ENCODE assay signal across 19 cellular contexts in genomic region chr12:130589391-130590317, GRCh38.
DNase-seq lines count a peak whose midpoint lies in the region; ATAC-seq, FAIRE-seq and TF ChIP-seq lines count a peak whose summit lies in the region.
"Had no signal": no experiment of that assay in that cellular context is flagged by ENCODE, and none has a peak within 500 bp of the region (broad histone marks: within the 10 kb centered on the region; RNA-seq: fewer than 3 reads in every experiment).

No MANE protein-coding gene starts in this region.

- H3K79me2 ChIP-seq in GM12878 (ENCODE audit: control insufficient read depth, insufficient read depth, low read length), result no peaks in the 10 kb centered on the region
- no peaks in the 10 kb centered on the region for H3K79me2 ChIP-seq in HepG2 (ENCODE audit: insufficient read depth, low read length)

- TF ChIP-seq POLR2A in GM12878 (IDR thresholded peaks at IDR 0.05; ENCODE audit: low read depth, low read length), result no peak
- TF ChIP-seq POLR2A in HepG2 (IDR thresholded peaks at IDR 0.05; ENCODE audit: insufficient read depth in 1 of 2, low read depth in 2 of 2, low read length in 2 of 2), result no peak

- H3K27ac Mint-ChIP-seq in type B pancreatic cell, result no peak overlapping the region
- H3K27ac Mint-ChIP-seq in activated CD4-positive, alpha-beta T cell treated with anti-CD3 and anti-CD28 coated beads, Interleukin-2, amount 10 ng/mL, durations not matched to agents 24 days and 14 days, result no peak overlapping the region
- H3K27ac Mint-ChIP-seq: CD4-positive, alpha-beta memory T cell; HFFc6 had no signal

- H3K4me1 ChIP-seq in GM12878 (ENCODE audit: control insufficient read depth, insufficient read depth, low read length) (no peaks in the 10 kb centered on the region), HepG2 (ENCODE audit: insufficient read depth, low read length) (no peaks in the 10 kb centered on the region)
- H3K4me1 ChIP-seq: Peyer's patch had no signal

- H3K27ac ChIP-seq in KOPT-K1 (ENCODE audit: low read depth, low read length, poor library complexity, severe bottlenecking) (peak overlapping the region; percentile 94), GM12878 (ENCODE audit: control insufficient read depth, insufficient read depth) (peak overlapping the region; percentile 55), HepG2 (ENCODE audit: extremely low read length, insufficient read depth, low read length) (no peak overlapping the region)
- H3K27ac ChIP-seq: Peyer's patch had no signal

- intact Hi-C loops in GM12878 (cut with micrococcal nuclease; ENCODE audit: unreplicated experiment), result no loop called here
- intact Hi-C loops in HepG2 (cut with micrococcal nuclease; ENCODE audit: unreplicated experiment), result no loop called here
- intact Hi-C loops in activated CD4-positive, alpha-beta T cell treated with anti-CD3 and anti-CD28 coated beads, Interleukin-2, amount 10 ng/mL, durations not matched to agents 24 days and 14 days (cut with micrococcal nuclease), result no loop called here

- no peak overlapping the region for H3K4me2 ChIP-seq in GM12878 (ENCODE audit: control insufficient read depth, insufficient read depth)
- H3K4me2 ChIP-seq in HepG2 (ENCODE audit: low read depth, low read length), result no peak overlapping the region

- SMC1A ChIA-PET in GM12878 (lab: Charles Lee; ENCODE audit: uncharacterized antibody, unreplicated experiment), result interaction anchor here (0.8 to 3.2 kb wide), 4 partner anchors 16 to 158 kb away, joined by 4 to 10 read pairs (median 4); no protein-coding TSS in a partner anchor

- no peak for TF ChIP-seq RAD21 in GM12878 (IDR thresholded peaks at IDR 0.05; ENCODE audit: insufficient read depth, low read depth, low read length)
- no peak for TF ChIP-seq RAD21 in HepG2 (CRISPR knock-in tag; IDR thresholded peaks at IDR 0.05)

- TF ChIP-seq CTCF in GM12878 (IDR thresholded peaks at IDR 0.05 in 2 of 3, conservative IDR thresholded peaks at IDR 0.05 in 1 of 3; ENCODE audit: control insufficient read depth in 2 of 3, extremely low read depth in 1 of 3, insufficient read depth in 1 of 3, low read depth in 3 of 3, low read length in 3 of 3) (no peak), type B pancreatic cell (conservative IDR thresholded peaks at IDR 0.05) (no peak), HepG2 (CRISPR knock-in tag; IDR thresholded peaks at IDR 0.05) (no peak)

- H3K9me3 ChIP-seq in KOPT-K1 (ENCODE audit: insufficient read depth, low read length, poor library complexity, severe bottlenecking), result no peaks in the 10 kb centered on the region
- no peaks in the 10 kb centered on the region; the same call in 2 of the 3 replicates for H3K9me3 ChIP-seq in GM12878 (replicated peaks; ENCODE audit: control insufficient read depth, insufficient read depth, low read length)
- no peaks in the 10 kb centered on the region for H3K9me3 ChIP-seq in HepG2 (ENCODE audit: low read length)
- H3K9me3 ChIP-seq: BE2C, Peyer's patch had no signal

- H2AFZ ChIP-seq in GM12878 (ENCODE audit: control insufficient read depth, low read depth, low read length) (no peak overlapping the region), HepG2 (ENCODE audit: low read length) (no peak overlapping the region)

- peaks cover 6% of the 10 kb centered on the region for H3K4me1 Mint-ChIP-seq in type B pancreatic cell (ENCODE audit: unreplicated experiment)
- H3K4me1 Mint-ChIP-seq in activated CD4-positive, alpha-beta T cell treated with anti-CD3 and anti-CD28 coated beads, Interleukin-2, amount 10 ng/mL, durations not matched to agents 24 days and 14 days, result no peaks in the 10 kb centered on the region
- H3K4me1 Mint-ChIP-seq: CD4-positive, alpha-beta memory T cell had no signal

- H3K36me3 ChIP-seq in KOPT-K1 (ENCODE audit: insufficient read depth, low read length) (no peaks in the 10 kb centered on the region), GM12878 (ENCODE audit: control insufficient read depth in 2 of 2, insufficient read depth in 2 of 2, low read length in 1 of 2) (no peaks in the 10 kb centered on the region), HepG2 (replicated peaks in 1 of 2; ENCODE audit: control insufficient read depth in 1 of 2, insufficient read depth in 2 of 2, low read length in 2 of 2) (no peaks in the 10 kb centered on the region)
- H3K36me3 ChIP-seq: Peyer's patch had no signal

- FAIRE-seq in GM12878 (lab: Jason Lieb, UNC) (no peak), HepG2 (lab: Jason Lieb, UNC) (no peak)
- FAIRE-seq: A204.1 had no signal

- CTCF ChIA-PET in GM12878 (lab: Yijun Ruan, JAX), result interaction anchor here (0.6 to 1.2 kb wide), 2 partner anchors 20 to 41 kb away, joined by 3 read pairs; no protein-coding TSS in a partner anchor
- CTCF ChIA-PET in HepG2 (lab: Yijun Ruan, JAX; ENCODE audit: low intra/inter-chr PET ratio, low total read pairs), result no interaction called here

- H3K27me3 Mint-ChIP-seq in type B pancreatic cell, result peaks cover 7% of the 10 kb centered on the region
- H3K27me3 Mint-ChIP-seq in activated CD4-positive, alpha-beta T cell treated with anti-CD3 and anti-CD28 coated beads, Interleukin-2, amount 10 ng/mL, durations not matched to agents 24 days and 14 days, result no peaks in the 10 kb centered on the region

- BruUV-seq in GM12878 (replicated peaks; lab: Mats Ljungman, UMichigan), result no TSS peak
- no TSS peak for BruUV-seq in HepG2 (replicated peaks; lab: Mats Ljungman, UMichigan)

- H3K4me3 Mint-ChIP-seq in type B pancreatic cell, result peak overlapping the region; percentile 22
- no peak overlapping the region for H3K4me3 Mint-ChIP-seq in activated CD4-positive, alpha-beta T cell treated with anti-CD3 and anti-CD28 coated beads, Interleukin-2, amount 10 ng/mL, durations not matched to agents 24 days and 14 days
- H3K4me3 Mint-ChIP-seq: CD4-positive, alpha-beta memory T cell; HFFc6 had no signal

- TF ChIP-seq EP300 in GM12878 (IDR thresholded peaks at IDR 0.05; ENCODE audit: borderline replicate concordance in 1 of 2, control insufficient read depth in 1 of 2, low read depth in 2 of 2, low read length in 2 of 2) (no peak), HepG2 (IDR thresholded peaks at IDR 0.05; ENCODE audit: low read depth in 2 of 2, low read length in 2 of 2) (no peak), HepG2 (CRISPR knock-in tag; IDR thresholded peaks at IDR 0.05; ENCODE audit: borderline replicate concordance) (no peak)

- H3K36me3 Mint-ChIP-seq in type B pancreatic cell, result peaks cover 3% of the 10 kb centered on the region
- H3K36me3 Mint-ChIP-seq in activated CD4-positive, alpha-beta T cell treated with anti-CD3 and anti-CD28 coated beads, Interleukin-2, amount 10 ng/mL, durations not matched to agents 24 days and 14 days (ENCODE audit: low read depth), result no peaks in the 10 kb centered on the region
- H3K36me3 Mint-ChIP-seq: CD4-positive, alpha-beta memory T cell had no signal

- POLR2A ChIA-PET in GM12878 (lab: Charles Lee) (interaction anchor here (1.1 kb wide), 1 partner anchor 21 kb away, joined by 3 read pairs; no protein-coding TSS in a partner anchor), HepG2 (lab: Yijun Ruan, JAX) (no interaction called here)

- H3K4me3 ChIP-seq in GM12878, result no peak overlapping the region
- no peak overlapping the region for H3K4me3 ChIP-seq in HepG2 (replicated peaks in 1 of 3; ENCODE audit: insufficient read depth in 1 of 3, low read depth in 2 of 3, low read length in 3 of 3)
- H3K4me3 ChIP-seq: Peyer's patch had no signal

- no peak; the same call in 2 of the 3 replicates for ATAC-seq in GM12878
- no peak for ATAC-seq in HepG2
- ATAC-seq: Right ventricle myocardium inferior had no signal

- in situ Hi-C loops in GM12878 (cut with MboI) (no loop called here), HepG2 (cut with HindIII; ENCODE audit: extremely low pct_ligation_motif_present, low pct_unique_long_range_greater_than_20kb) (no loop called here)

- H4K20me1 ChIP-seq in GM12878 (ENCODE audit: control insufficient read depth, insufficient read depth), result no peaks in the 10 kb centered on the region
- H4K20me1 ChIP-seq in HepG2 (ENCODE audit: insufficient read depth, low read length), result no peaks in the 10 kb centered on the region

- DNase-seq in NCI-H82 (lab: John Stamatoyannopoulos, UW), result peak; percentile 27
- DNase-seq in NCI-H82 treated with DMSO at 0.1 percent for 48 hours (lab: John Stamatoyannopoulos, UW; ENCODE audit: unreplicated experiment), result no peak
- DNase-seq in GM12878 (ENCODE audit: low read depth, low spot score), result no peak
- no peak for DNase-seq in type B pancreatic cell (ENCODE audit: extremely low spot score, unreplicated experiment)
- DNase-seq in HepG2 (ENCODE audit: low spot score), result no peak
- DNase-seq in activated CD4-positive, alpha-beta T cell treated with anti-CD3 and anti-CD28 coated beads, Interleukin-2, amount 10 ng/mL, durations not matched to agents 24 days and 14 days, result no peak
- no peak for DNase-seq in amygdala (lab: John Stamatoyannopoulos, UW)
- DNase-seq: BE2C; CD4-positive, alpha-beta memory T cell; DMS53; H7; HFFc6; KG1; NCI-H2029 treated with DMSO at 0.1 percent for 48 hours; NCI-H510A; Peyer's patch had no signal

- WGBS in GM12878 (ENCODE audit: insufficient coverage, insufficient replicate concordance, low lambda C conversion rate, missing lambda C conversion rate), result 16% methylated on average over 12 of the region's 12 CpGs
- 17% methylated on average over 10 of the region's 12 CpGs for WGBS in HepG2 (ENCODE audit: low lambda C conversion rate)

- no peaks in the 10 kb centered on the region for H3K9me3 Mint-ChIP-seq in type B pancreatic cell
- peaks cover 9% of the 10 kb centered on the region for H3K9me3 Mint-ChIP-seq in activated CD4-positive, alpha-beta T cell treated with anti-CD3 and anti-CD28 coated beads, Interleukin-2, amount 10 ng/mL, durations not matched to agents 24 days and 14 days

- RAD21 ChIA-PET in GM12878 (lab: Charles Lee; ENCODE audit: unreplicated experiment), result interaction anchor here (1.1 to 2.0 kb wide), 4 partner anchors 16 to 127 kb away, joined by 3 to 9 read pairs (median 6); partner anchors contain the start of gene RIMBP2

- H3K27me3 ChIP-seq in GM12878 (replicated peaks in 1 of 2; ENCODE audit: control insufficient read depth in 2 of 2, insufficient read depth in 2 of 2, low read length in 1 of 2) (no peaks in the 10 kb centered on the region), HepG2 (ENCODE audit: control insufficient read depth in 1 of 2, insufficient read depth in 2 of 2, low read length in 2 of 2) (peaks cover 2 to 30% of the 10 kb centered on the region in 2 experiments; a peak in 3 of 5 replicates)
- H3K27me3 ChIP-seq: BE2C, Peyer's patch had no signal

- H3K9ac ChIP-seq in GM12878 (ENCODE audit: control insufficient read depth, insufficient read depth, low read length) (no peak overlapping the region), HepG2 (ENCODE audit: insufficient read depth, low read depth, low read length) (no peak overlapping the region)

TF ChIP-seq in GM12878, 131 proteins besides CTCF, POLR2A, EP300 and RAD21 (continues in another document):
- TF ChIP-seq GATAD2B (conservative IDR thresholded peaks at IDR 0.05; ENCODE audit: low read depth) (0 out of 2 replicates have a peak, but pooled peaks have one; percentile 23), MEF2B (IDR thresholded peaks at IDR 0.05; ENCODE audit: partially characterized antibody, poor library complexity, severe bottlenecking) (peak; percentile 76)

TF ChIP-seq in HepG2, 621 proteins besides CTCF, POLR2A, EP300 and RAD21 (continues in another document):
- no peak for TF ChIP-seq PHF20 (CRISPR knock-in tag; IDR thresholded peaks at IDR 0.05)
